ENCODE assay signal across 1 cellular context in genomic region chr3:132854856-132855535, GRCh38.
TF ChIP-seq lines count a peak whose summit lies in the region.

No MANE protein-coding gene starts in this region.

TF ChIP-seq in H1, 55 proteins besides CTCF, POLR2A, EP300 and RAD21:
- no peak for TF ChIP-seq YY1 (IDR thresholded peaks at IDR 0.05; ENCODE audit: low read depth, low read length)
- TF ChIP-seq EZH2 (IDR thresholded peaks at IDR 0.05; ENCODE audit: low read depth, low read length, severe bottlenecking) = no peak
- TF ChIP-seq CREB1 (IDR thresholded peaks at IDR 0.05) = no peak
- no peak for TF ChIP-seq RBBP5 (IDR thresholded peaks at IDR 0.05; ENCODE audit: borderline replicate concordance, low read depth, low read length)
- no peak for TF ChIP-seq USF2 (IDR thresholded peaks at IDR 0.05; ENCODE audit: low read length)
- no peak for TF ChIP-seq CHD1 (IDR thresholded peaks at IDR 0.05; ENCODE audit: low read depth, low read length)
- TF ChIP-seq JUND (IDR thresholded peaks at IDR 0.05; ENCODE audit: low read length) = no peak
- TF ChIP-seq NRF1 (IDR thresholded peaks at IDR 0.05; ENCODE audit: low read depth, low read length) = no peak
- no peak for TF ChIP-seq BCL11A (IDR thresholded peaks at IDR 0.05; ENCODE audit: low read depth in 2 of 2, low read length in 2 of 2)
- TF ChIP-seq KDM4A (IDR thresholded peaks at IDR 0.05; ENCODE audit: low read depth, low read length, severe bottlenecking) = no peak
